18 cellular contexts compared by ENCODE assay signal in the genomic region with DNA sequence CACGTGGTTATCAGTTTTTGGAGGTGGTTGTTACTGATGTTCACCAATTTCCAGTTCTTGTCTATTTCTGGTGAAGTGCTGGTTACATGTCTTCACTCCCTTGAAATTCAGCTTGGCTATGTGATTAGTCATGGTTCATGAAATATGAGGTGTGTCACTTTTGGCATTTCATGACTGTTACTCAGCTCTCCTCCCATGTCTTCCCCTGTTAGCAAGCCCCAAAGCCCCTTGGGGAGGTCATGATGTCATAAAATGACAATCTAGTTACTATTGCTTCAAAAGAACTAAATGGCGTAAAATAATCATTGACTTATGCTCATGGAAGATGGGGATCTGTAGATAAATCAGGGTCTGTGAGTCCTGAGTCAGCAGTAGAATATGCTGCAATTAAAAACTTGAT.
DNase-seq lines count a peak whose midpoint lies in the region; ATAC-seq and TF ChIP-seq lines count a peak whose summit lies in the region.
"Had no signal": no experiment of that assay in that cellular context is flagged by ENCODE, and none has a peak within 500 bp of the region (broad histone marks: within the 10 kb centered on the region; RNA-seq: fewer than 3 reads in every experiment).

No MANE protein-coding gene starts in this region.

- no peaks in the 10 kb centered on the region for H3K36me3 Mint-ChIP-seq in mesothelial cell of epicardium
- H3K36me3 Mint-ChIP-seq: CD8-positive, alpha-beta memory T cell had no signal

- intact Hi-C loops in esophagus muscularis mucosa (cut with DNase I) (no loop called here), gastrocnemius medialis (cut with DNase I; ENCODE audit: low total_unique reads) (no loop called here), colonic mucosa (cut with DNase I) (no loop called here), posterior cingulate gyrus (cut with DNase I) (no loop called here)

- H3K9me3 ChIP-seq in esophagus muscularis mucosa (no peaks in the 10 kb centered on the region), gastrocnemius medialis (no peaks in the 10 kb centered on the region), colonic mucosa (no peaks in the 10 kb centered on the region)

- H3K27me3 Mint-ChIP-seq in mesothelial cell of epicardium (ENCODE audit: low read depth), result peaks cover 7% of the 10 kb centered on the region
- H3K27me3 Mint-ChIP-seq: activated CD8-positive, alpha-beta T cell treated with anti-CD3 and anti-CD28 coated beads for 36 hours had no signal

- H3K27ac Mint-ChIP-seq in mesothelial cell of epicardium, result no peak overlapping the region
- H3K27ac Mint-ChIP-seq: activated CD8-positive, alpha-beta T cell treated with anti-CD3 and anti-CD28 coated beads for 36 hours; CD8-positive, alpha-beta memory T cell; nephron had no signal

- H3K4me3 Mint-ChIP-seq in mesothelial cell of epicardium, result no peak overlapping the region
- H3K4me3 Mint-ChIP-seq: activated CD8-positive, alpha-beta T cell treated with anti-CD3 and anti-CD28 coated beads for 36 hours; CD8-positive, alpha-beta memory T cell; nephron had no signal

- H3K27me3 ChIP-seq in esophagus muscularis mucosa, result peaks cover 0 to 33% (median 0%) of the 10 kb centered on the region in 4 donors
- H3K27me3 ChIP-seq in gastrocnemius medialis, result no peaks in the 10 kb centered on the region
- H3K27me3 ChIP-seq in colonic mucosa, result no peaks in the 10 kb centered on the region

- H3K9me3 Mint-ChIP-seq in mesothelial cell of epicardium, result no peaks in the 10 kb centered on the region
- H3K9me3 Mint-ChIP-seq: activated CD8-positive, alpha-beta T cell treated with anti-CD3 and anti-CD28 coated beads for 36 hours; CD8-positive, alpha-beta memory T cell had no signal

- WGBS in esophagus muscularis mucosa, result 89% methylated on average over 2 of the region's 2 CpGs

- CTCF ChIA-PET in RWPE1 (lab: Yijun Ruan, JAX), result interaction anchor here (0.7 kb wide), 1 partner anchor 534 kb away, joined by 3 read pairs; no protein-coding TSS in a partner anchor

- TF ChIP-seq POLR2A in esophagus muscularis mucosa (IDR thresholded peaks at IDR 0.05; ENCODE audit: low read depth) (no peak), gastrocnemius medialis (IDR thresholded peaks at IDR 0.05) (no peak)

- no peak for TF ChIP-seq CTCF in RWPE1 (conservative IDR thresholded peaks at IDR 0.05; ENCODE audit: low read depth)
- no peak for TF ChIP-seq CTCF in esophagus muscularis mucosa (IDR thresholded peaks at IDR 0.05)
- no peak for TF ChIP-seq CTCF in gastrocnemius medialis (IDR thresholded peaks at IDR 0.05 in 4 of 5, conservative IDR thresholded peaks at IDR 0.05 in 1 of 5)
- TF ChIP-seq CTCF in colonic mucosa (IDR thresholded peaks at IDR 0.05), result no peak
- no peak for TF ChIP-seq CTCF in mesothelial cell of epicardium (IDR thresholded peaks at IDR 0.05; ENCODE audit: unreplicated experiment)

- H3K4me1 ChIP-seq in esophagus muscularis mucosa (no peaks in the 10 kb centered on the region), gastrocnemius medialis (no peaks in the 10 kb centered on the region), colonic mucosa (no peaks in the 10 kb centered on the region)

- POLR2A ChIA-PET in RWPE1 (lab: Yijun Ruan, JAX; ENCODE audit: low non-redundant PET), result no interaction called here

- H3K27ac ChIP-seq in RWPE1 (no peak overlapping the region), esophagus muscularis mucosa (replicated peaks in 1 of 4) (no peak overlapping the region), gastrocnemius medialis (no peak overlapping the region), colonic mucosa (no peak overlapping the region)

- ATAC-seq in gastrocnemius medialis, result peak; percentile 42 to 49
- ATAC-seq: activated CD8-positive, alpha-beta T cell treated with anti-CD3 and anti-CD28 coated beads for 36 hours; sciatic nerve had no signal

- H3K4me1 Mint-ChIP-seq in mesothelial cell of epicardium, result no peaks in the 10 kb centered on the region
- H3K4me1 Mint-ChIP-seq: CD8-positive, alpha-beta memory T cell; nephron had no signal

- H3K4me3 ChIP-seq in esophagus muscularis mucosa (no peak overlapping the region), gastrocnemius medialis (no peak overlapping the region), colonic mucosa (no peak overlapping the region)

- peak; percentile 77 for DNase-seq in GM04504 (ENCODE audit: low read depth)
- peak; percentile 78 for DNase-seq in RWPE1 (ENCODE audit: low spot score)
- peak; percentile 45 for DNase-seq in esophagus muscularis mucosa (ENCODE audit: extremely low spot score)
- DNase-seq in gastrocnemius medialis, result peak in 1 of 2 donors; percentile 14
- DNase-seq in colonic mucosa, result no peak
- DNase-seq in NOMO-1 treated with DMSO at 0.1 percent for 48 hours (lab: John Stamatoyannopoulos, UW; ENCODE audit: unreplicated experiment), result no peak
- no peak for DNase-seq in posterior cingulate gyrus
- no peak for DNase-seq in mesothelial cell of epicardium (ENCODE audit: low spot score in 2 of 2, unreplicated experiment in 2 of 2)
- DNase-seq: activated CD8-positive, alpha-beta T cell treated with anti-CD3 and anti-CD28 coated beads for 36 hours; activated gamma-delta T cell treated with Interleukin-2 at 50 U/mL for 16 hours; CD8-positive, alpha-beta memory T cell; foreskin melanocyte; left cardiac atrium; NCI-H345; RPMI8226; T-helper 9 cell had no signal

- in situ Hi-C loops in gastrocnemius medialis (cut with MboI; ENCODE audit: low sequenced_read_pairs in 4 of 4), result no loop called here

- no peaks in the 10 kb centered on the region for H3K36me3 ChIP-seq in esophagus muscularis mucosa
- no peaks in the 10 kb centered on the region for H3K36me3 ChIP-seq in gastrocnemius medialis
- H3K36me3 ChIP-seq in colonic mucosa, result no peaks in the 10 kb centered on the region

- H3K9ac ChIP-seq in colonic mucosa (ENCODE audit: low read depth in 2 of 2, low read length in 2 of 2), result no peak overlapping the region

- no peak for TF ChIP-seq EP300 in esophagus muscularis mucosa (IDR thresholded peaks at IDR 0.05)

Comparison
In these comparisons a context has a peak if more than half of its experiments do, and no peak if none do; other contexts are left out.
1. DNase-seq: peak in GM04504 (single experiment), RWPE1 (single experiment) and esophagus muscularis mucosa (single experiment); none in colonic mucosa (single experiment), NOMO-1 treated with DMSO at 0.1 percent for 48 hours (single experiment), posterior cingulate gyrus (0 of 10) and mesothelial cell of epicardium (0 of 2).